ENCODE assay signal across 8 cellular contexts in genomic region chr1:113391643-113392271, GRCh38. TPM values are rescaled to one million over a fixed set of nuclear protein-coding genes. Genes with fewer than 3 reads are reported as not detected.
DNase-seq lines count a peak whose midpoint lies in the region; ATAC-seq and TF ChIP-seq lines count a peak whose summit lies in the region.

No MANE protein-coding gene starts in this region.

- H3K27ac Mint-ChIP-seq in CD8-positive, alpha-beta memory T cell: peak overlapping the region in 7 of 8 donors; percentile 4 to 78 (median 54)
- H3K27ac Mint-ChIP-seq in glutamatergic neuron (ENCODE audit: unreplicated experiment): peak overlapping the region; percentile 83

- H3K4me1 ChIP-seq in CD8-positive, alpha-beta memory T cell (ENCODE audit: insufficient read depth, low read length): peaks cover 23% of the 10 kb centered on the region
- peaks cover 20 to 24% of the 10 kb centered on the region in 2 donors for H3K4me1 ChIP-seq in gastrocnemius medialis

- DNase-seq in CD8-positive, alpha-beta memory T cell: peak in 3 of 5 donors; percentile 7 to 48 (median 29)
- peak; percentile 24 for DNase-seq in activated T-cell treated with anti-CD3 and anti-CD28 coated beads, Interleukin-2, amount 50 U/mL, for 1 hour
- DNase-seq in glutamatergic neuron (no peak), gastrocnemius medialis (no peak), posterior cingulate gyrus (no peak)

- CTCF ChIA-PET in CD8-positive, alpha-beta memory T cell (lab: Charles Lee): no interaction called here

- H3K4me3 Mint-ChIP-seq in CD8-positive, alpha-beta memory T cell: peak overlapping the region; percentile 72 to 94 (median 84)
- peak overlapping the region; percentile 89 for H3K4me3 Mint-ChIP-seq in glutamatergic neuron (ENCODE audit: unreplicated experiment)

- peak overlapping the region; percentile 41 for H3K27ac ChIP-seq in CD8-positive, alpha-beta memory T cell (ENCODE audit: low read depth, low read length)
- peak overlapping the region; percentile 77 to 86 (median 82) for H3K27ac ChIP-seq in gastrocnemius medialis

- POLR2A ChIA-PET in CD8-positive, alpha-beta memory T cell (lab: Charles Lee): interaction anchor here (0.8 kb wide), 1 partner anchor 24 kb away, joined by 3 read pairs; no protein-coding TSS in a partner anchor

- no peak for TF ChIP-seq POLR2A in gastrocnemius medialis (IDR thresholded peaks at IDR 0.05)

- no peak for TF ChIP-seq RAD21 in Ishikawa (IDR thresholded peaks at IDR 0.05; ENCODE audit: low read depth)

- intact Hi-C loops in gastrocnemius medialis (cut with DNase I; ENCODE audit: low total_unique reads) (loop anchor here (10.0 kb wide), 2 partner anchors 317 to 423 kb away; partner anchors contain the start of genes LRIG2 and RSBN1), posterior cingulate gyrus (cut with DNase I) (loop anchor here (10.0 kb wide), 1 partner anchor 283 kb away; no protein-coding TSS in a partner anchor)

- TF ChIP-seq EP300 in Ishikawa (IDR thresholded peaks at IDR 0.05; ENCODE audit: borderline replicate concordance): no peak

- peaks cover 0 to 4% (median 0%) of the 10 kb centered on the region in 5 donors for H3K9me3 Mint-ChIP-seq in CD8-positive, alpha-beta memory T cell
- peaks cover 7% of the 10 kb centered on the region for H3K9me3 Mint-ChIP-seq in glutamatergic neuron (ENCODE audit: unreplicated experiment)

- in situ Hi-C loops in gastrocnemius medialis (cut with MboI; ENCODE audit: low sequenced_read_pairs in 4 of 4): loop anchor here in 2 of 4 donors (25.0 kb wide), 2 partner anchors 521 to 679 kb away; partner anchors contain the start of genes AP4B1 (in 1 of the 2), DCLRE1B (in 1 of the 2), PPM1J (in 1 of the 2) and RHOC (in 1 of the 2)

- TF ChIP-seq CTCF in glutamatergic neuron (IDR thresholded peaks at IDR 0.05; ENCODE audit: partially characterized antibody, unreplicated experiment) (no peak), gastrocnemius medialis (IDR thresholded peaks at IDR 0.05 in 4 of 5, conservative IDR thresholded peaks at IDR 0.05 in 1 of 5) (no peak)

- H3K36me3 Mint-ChIP-seq in CD8-positive, alpha-beta memory T cell: peaks cover 0 to 5% (median 0%) of the 10 kb centered on the region in 3 donors
- H3K36me3 Mint-ChIP-seq in glutamatergic neuron (ENCODE audit: unreplicated experiment): no peaks in the 10 kb centered on the region

- H3K27me3 Mint-ChIP-seq in CD8-positive, alpha-beta memory T cell: peaks cover 9 to 23% of the 10 kb centered on the region in 2 donors
- peaks cover 4% of the 10 kb centered on the region for H3K27me3 Mint-ChIP-seq in glutamatergic neuron (ENCODE audit: unreplicated experiment)

- H3K9me3 ChIP-seq in CD8-positive, alpha-beta memory T cell (ENCODE audit: low read length): no peaks in the 10 kb centered on the region
- H3K9me3 ChIP-seq in gastrocnemius medialis: no peaks in the 10 kb centered on the region

- peak overlapping the region; percentile 71 for H3K4me3 ChIP-seq in CD8-positive, alpha-beta memory T cell (ENCODE audit: low read length)
- H3K4me3 ChIP-seq in gastrocnemius medialis: peak overlapping the region; percentile 75 to 96 (median 90)

- no peaks in the 10 kb centered on the region for H3K36me3 ChIP-seq in CD8-positive, alpha-beta memory T cell (ENCODE audit: insufficient read depth, low read length)
- H3K36me3 ChIP-seq in gastrocnemius medialis: no peaks in the 10 kb centered on the region

- peaks cover 24 to 33% (median 26%) of the 10 kb centered on the region in 3 donors for H3K4me1 Mint-ChIP-seq in CD8-positive, alpha-beta memory T cell
- H3K4me1 Mint-ChIP-seq in glutamatergic neuron (ENCODE audit: low read depth, unreplicated experiment): peaks cover 11% of the 10 kb centered on the region

- ATAC-seq in gastrocnemius medialis (peak in 1 of 2 donors; percentile 1), HG03135 (IDR thresholded peaks at IDR 0.05; ENCODE audit: unreplicated experiment) (no peak), HG03025 (IDR thresholded peaks at IDR 0.05; ENCODE audit: low FRiP score, unreplicated experiment) (no peak)

- no peaks in the 10 kb centered on the region for H3K27me3 ChIP-seq in CD8-positive, alpha-beta memory T cell (ENCODE audit: insufficient read depth, low read length, poor library complexity, severe bottlenecking)
- no peaks in the 10 kb centered on the region for H3K27me3 ChIP-seq in gastrocnemius medialis

TF ChIP-seq in Ishikawa, 13 proteins besides CTCF, POLR2A, EP300 and RAD21:
- TF ChIP-seq EGR1 (IDR thresholded peaks at IDR 0.05) (no peak), TCF12 (IDR thresholded peaks at IDR 0.05; ENCODE audit: low read depth) (peak; percentile 34; the same call in 1 of the 2 replicates)

RNA-seq across cellular contexts. Expression of gene MAGI3, which starts 1.4 kb away (rescaled TPM):
- 1 to 10 TPM; 3.1 to 3.2 TPM for total RNA-seq in CD8-positive, alpha-beta memory T cell
- 1.8 TPM for polyA plus RNA-seq in CD8-positive, alpha-beta memory T cell
- total RNA-seq in glutamatergic neuron (ENCODE audit: unreplicated experiment) (26.3 TPM), gastrocnemius medialis (1 to 10 TPM; 2.8 to 4.1 (median 4.0) TPM)

Comparison
In these comparisons a context has a peak if more than half of its experiments do, and no peak if none do; other contexts are left out.
1. DNase-seq: peak in CD8-positive, alpha-beta memory T cell (3 of 5) and activated T-cell treated with anti-CD3 and anti-CD28 coated beads, Interleukin-2, amount 50 U/mL, for 1 hour (single experiment); none in glutamatergic neuron (single experiment), gastrocnemius medialis (0 of 2) and posterior cingulate gyrus (0 of 10).